17 cellular contexts compared by ENCODE assay signal in genomic region chr10:121079226-121079625, GRCh38.
"Had no signal": no experiment of that assay in that cellular context is flagged by ENCODE, and none has a peak within 500 bp of the region (broad histone marks: within the 10 kb centered on the region; RNA-seq: fewer than 3 reads in every experiment).

No MANE protein-coding gene starts in this region.

- H3K36me3 ChIP-seq: brain microvascular endothelial cell, left ventricle myocardium inferior, neural progenitor cell had no signal

- H3K9ac ChIP-seq: neural progenitor cell, parathyroid adenoma had no signal

- H2AFZ ChIP-seq: parathyroid adenoma had no signal

- H3K36me3 Mint-ChIP-seq: activated CD4-positive, alpha-beta memory T cell treated with anti-CD3 and anti-CD28 coated beads for 36 hours; activated naive CD8-positive, alpha-beta T cell; neural progenitor cell had no signal

- DNase-seq: activated CD4-positive, alpha-beta memory T cell treated with anti-CD3 and anti-CD28 coated beads for 36 hours; activated CD4-positive, alpha-beta T cell treated with anti-CD3 and anti-CD28 coated beads for 1 hour; activated gamma-delta T cell; activated T-cell treated with anti-CD3 and anti-CD28 coated beads, Interleukin-2, amount 50 U/mL, for 48 hours; amygdala; brain microvascular endothelial cell; cerebellar nuclear complex; left ventricle myocardium inferior; mesenchymal stem cell; stimulated activated CD4-positive, alpha-beta T cell treated with anti-CD3 and anti-CD28 coated beads, Interleukin-2, amount 100 ng/mL, for 24 hours; stimulated activated naive CD4-positive, alpha-beta T cell had no signal

- H3K9me3 ChIP-seq: left ventricle myocardium inferior had no signal

- H3K27ac Mint-ChIP-seq: activated CD4-positive, alpha-beta memory T cell treated with anti-CD3 and anti-CD28 coated beads for 36 hours; activated naive CD8-positive, alpha-beta T cell; dendritic cell treated with granulocyte-macrophage colony-stimulating factor and Interleukin-4, amounts not matched to agents 40 ng/mL and 50 ng/mL, for 4 days; endodermal cell; T-helper 2 cell treated with Interferon-gamma antibody and Interleukin-4, amounts not matched to agents 5 μg/mL and 100 μg/mL, for 36 hours had no signal

- H3K27me3 Mint-ChIP-seq: activated naive CD8-positive, alpha-beta T cell had no signal

- H3K79me2 ChIP-seq: parathyroid adenoma had no signal

- H3K27ac ChIP-seq: brain microvascular endothelial cell, left ventricle myocardium inferior, neural progenitor cell, parathyroid adenoma had no signal

- H3K4me3 Mint-ChIP-seq: activated CD4-positive, alpha-beta memory T cell treated with anti-CD3 and anti-CD28 coated beads for 36 hours; activated naive CD8-positive, alpha-beta T cell; dendritic cell treated with granulocyte-macrophage colony-stimulating factor and Interleukin-4, amounts not matched to agents 40 ng/mL and 50 ng/mL, for 4 days; endodermal cell; neural progenitor cell; T-helper 2 cell treated with Interferon-gamma antibody and Interleukin-4, amounts not matched to agents 5 μg/mL and 100 μg/mL, for 36 hours had no signal

- H3K4me3 ChIP-seq: left ventricle myocardium inferior, neural progenitor cell had no signal

- H3K27me3 ChIP-seq: brain microvascular endothelial cell, neural progenitor cell had no signal

- H3K9me3 Mint-ChIP-seq: activated CD4-positive, alpha-beta memory T cell treated with anti-CD3 and anti-CD28 coated beads for 36 hours; dendritic cell treated with granulocyte-macrophage colony-stimulating factor and Interleukin-4, amounts not matched to agents 40 ng/mL and 50 ng/mL, for 4 days; endodermal cell; T-helper 2 cell treated with Interferon-gamma antibody and Interleukin-4, amounts not matched to agents 5 μg/mL and 100 μg/mL, for 36 hours had no signal

- H3K4me2 ChIP-seq: neural progenitor cell had no signal
